1 cellular context compared by ENCODE assay signal in the genomic region with DNA sequence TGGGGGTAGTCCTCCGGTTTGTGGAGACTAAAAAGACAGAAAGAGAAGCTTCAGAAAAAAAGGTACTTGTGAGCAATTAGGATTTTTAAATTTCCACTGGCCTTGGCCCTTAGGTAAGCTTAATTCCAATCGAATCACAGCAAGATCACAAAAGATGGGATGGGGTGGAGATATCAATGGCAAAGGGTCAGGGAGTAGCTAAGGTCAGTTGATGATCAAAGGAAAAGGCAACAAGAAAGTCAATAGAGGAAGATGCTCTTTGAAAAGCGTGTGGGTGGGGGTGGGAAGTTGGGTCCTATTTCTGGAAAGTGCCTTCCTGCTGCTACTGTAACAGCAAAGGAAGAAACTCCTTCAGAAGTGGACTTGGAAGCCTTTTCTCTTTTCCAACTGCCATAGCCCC.
TF ChIP-seq lines count a peak whose summit lies in the region.

No MANE protein-coding gene starts in this region.

TF ChIP-seq in HepG2, 621 proteins besides CTCF, POLR2A, EP300 and RAD21 (continued from another document and continues in another):
- TF ChIP-seq SUZ12 (IDR thresholded peaks at IDR 0.05; ENCODE audit: low read depth, low read length) (no peak), MIXL1 (CRISPR knock-in tag; IDR thresholded peaks at IDR 0.05) (peak; percentile 78), SOX6 (IDR thresholded peaks at IDR 0.05) (no peak), SOX6 (CRISPR knock-in tag; IDR thresholded peaks at IDR 0.05) (peak; percentile 85), SIX4 (CRISPR knock-in tag; IDR thresholded peaks at IDR 0.05) (peak; percentile 67; the same call in 1 of the 2 replicates), FOXP1 (IDR thresholded peaks at IDR 0.05) (peak; percentile 60; the same call in 1 of the 2 replicates), FOXP1 (CRISPR knock-in tag; IDR thresholded peaks at IDR 0.05) (peak; percentile 77), FOXA3 (CRISPR knock-in tag; IDR thresholded peaks at IDR 0.05) (peak; percentile 91), HNF4G (IDR thresholded peaks at IDR 0.05; ENCODE audit: borderline replicate concordance, low read depth, low read length) (peak; percentile 39; the same call in 1 of the 2 replicates), HNF4G (CRISPR knock-in tag; IDR thresholded peaks at IDR 0.05; ENCODE audit: borderline replicate concordance, low read depth) (0 out of 2 replicates have a peak, but pooled peaks have one; percentile 15), ZNF703 (CRISPR knock-in tag; IDR thresholded peaks at IDR 0.05; ENCODE audit: borderline replicate concordance) (no peak), MYC (CRISPR knock-in tag; IDR thresholded peaks at IDR 0.05; ENCODE audit: borderline replicate concordance) (no peak), RARA (CRISPR knock-in tag; IDR thresholded peaks at IDR 0.05) (peak; percentile 90), KLF16 (CRISPR knock-in tag; IDR thresholded peaks at IDR 0.05) (0 out of 4 replicates have a peak, but pooled peaks of 1 of the 2 experiments have one; percentile 17), ONECUT2 (CRISPR knock-in tag; IDR thresholded peaks at IDR 0.05) (peak; percentile 69), ZGPAT (CRISPR knock-in tag; IDR thresholded peaks at IDR 0.05) (0 out of 2 replicates have a peak, but pooled peaks have one; percentile 45), ZNF44 (CRISPR knock-in tag; IDR thresholded peaks at IDR 0.05) (no peak), DPF2 (CRISPR knock-in tag; IDR thresholded peaks at IDR 0.05; ENCODE audit: borderline replicate concordance, low read depth) (peak; percentile 62; the same call in 1 of the 2 replicates), HHEX (CRISPR knock-in tag; IDR thresholded peaks at IDR 0.05) (peak; percentile 80), SCMH1 (CRISPR knock-in tag; IDR thresholded peaks at IDR 0.05; ENCODE audit: borderline replicate concordance) (no peak), PHF21A (CRISPR knock-in tag; IDR thresholded peaks at IDR 0.05) (peak; percentile 68), ZNF282 (IDR thresholded peaks at IDR 0.05; ENCODE audit: partially characterized antibody) (no peak), ZNF772 (CRISPR knock-in tag; IDR thresholded peaks at IDR 0.05) (0 out of 2 replicates have a peak, but pooled peaks have one; percentile 30), HDAC1 (CRISPR knock-in tag; IDR thresholded peaks at IDR 0.05) (peak; percentile 16; the same call in 1 of the 2 replicates), LCORL (IDR thresholded peaks at IDR 0.05) (peak; percentile 54; the same call in 1 of the 2 replicates), LCORL (CRISPR knock-in tag; IDR thresholded peaks at IDR 0.05) (0 out of 2 replicates have a peak, but pooled peaks have one; percentile 29), SP5 (CRISPR knock-in tag; IDR thresholded peaks at IDR 0.05; ENCODE audit: borderline replicate concordance, low read depth) (peak; percentile 96), HMG20A (CRISPR knock-in tag; IDR thresholded peaks at IDR 0.05; ENCODE audit: borderline replicate concordance) (peak; percentile 89), ZNF749 (CRISPR knock-in tag; IDR thresholded peaks at IDR 0.05; ENCODE audit: borderline replicate concordance) (no peak), HNF4A (CRISPR knock-in tag; IDR thresholded peaks at IDR 0.05) (peak; percentile 69), RCOR2 (CRISPR knock-in tag; IDR thresholded peaks at IDR 0.05) (peak; percentile 83; the same call in 1 of the 2 replicates), ZFP36 (IDR thresholded peaks at IDR 0.05; ENCODE audit: borderline replicate concordance, low read depth, low read length, partially characterized antibody) (no peak), NR2F1 (CRISPR knock-in tag; IDR thresholded peaks at IDR 0.05) (peak; percentile 96 to 98), HNF1B (CRISPR knock-in tag; IDR thresholded peaks at IDR 0.05) (0 out of 2 replicates have a peak, but pooled peaks have one; percentile 37), ELF3 (CRISPR knock-in tag; IDR thresholded peaks at IDR 0.05) (peak; percentile 84), PITX1 (CRISPR knock-in tag; IDR thresholded peaks at IDR 0.05) (0 out of 2 replicates have a peak, but pooled peaks have one; percentile 50), HMG20B (CRISPR knock-in tag; conservative IDR thresholded peaks at IDR 0.05) (peak; percentile 83), MAZ (IDR thresholded peaks at IDR 0.05; ENCODE audit: borderline replicate concordance, low read depth, low read length) (no peak), MAZ (CRISPR knock-in tag; IDR thresholded peaks at IDR 0.05; ENCODE audit: low read depth) (no peak), ZNF207 (IDR thresholded peaks at IDR 0.05; ENCODE audit: borderline replicate concordance) (no peak)
- TF ChIP-seq, protein P1, sequence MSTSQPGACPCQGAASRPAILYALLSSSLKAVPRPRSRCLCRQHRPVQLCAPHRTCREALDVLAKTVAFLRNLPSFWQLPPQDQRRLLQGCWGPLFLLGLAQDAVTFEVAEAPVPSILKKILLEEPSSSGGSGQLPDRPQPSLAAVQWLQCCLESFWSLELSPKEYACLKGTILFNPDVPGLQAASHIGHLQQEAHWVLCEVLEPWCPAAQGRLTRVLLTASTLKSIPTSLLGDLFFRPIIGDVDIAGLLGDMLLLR (CRISPR knock-in tag; IDR thresholded peaks at IDR 0.05) = no peak
- TF ChIP-seq, protein P2, sequence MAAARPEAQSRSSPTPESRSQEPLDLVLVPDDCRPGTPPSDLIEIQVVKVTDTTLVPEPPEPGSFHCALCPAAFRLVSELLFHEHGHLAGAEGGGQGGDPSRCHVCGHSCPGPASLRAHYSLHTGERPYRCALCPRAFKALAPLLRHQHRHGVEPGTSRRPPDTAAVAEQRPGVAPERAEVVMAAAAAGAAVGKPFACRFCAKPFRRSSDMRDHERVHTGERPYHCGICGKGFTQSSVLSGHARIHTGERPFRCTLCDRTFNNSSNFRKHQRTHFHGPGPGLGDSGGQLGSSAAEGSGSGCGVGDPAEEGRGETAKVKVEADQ (CRISPR knock-in tag; IDR thresholded peaks at IDR 0.05; ENCODE audit: borderline replicate concordance) = no peak
- TF ChIP-seq, protein P3, sequence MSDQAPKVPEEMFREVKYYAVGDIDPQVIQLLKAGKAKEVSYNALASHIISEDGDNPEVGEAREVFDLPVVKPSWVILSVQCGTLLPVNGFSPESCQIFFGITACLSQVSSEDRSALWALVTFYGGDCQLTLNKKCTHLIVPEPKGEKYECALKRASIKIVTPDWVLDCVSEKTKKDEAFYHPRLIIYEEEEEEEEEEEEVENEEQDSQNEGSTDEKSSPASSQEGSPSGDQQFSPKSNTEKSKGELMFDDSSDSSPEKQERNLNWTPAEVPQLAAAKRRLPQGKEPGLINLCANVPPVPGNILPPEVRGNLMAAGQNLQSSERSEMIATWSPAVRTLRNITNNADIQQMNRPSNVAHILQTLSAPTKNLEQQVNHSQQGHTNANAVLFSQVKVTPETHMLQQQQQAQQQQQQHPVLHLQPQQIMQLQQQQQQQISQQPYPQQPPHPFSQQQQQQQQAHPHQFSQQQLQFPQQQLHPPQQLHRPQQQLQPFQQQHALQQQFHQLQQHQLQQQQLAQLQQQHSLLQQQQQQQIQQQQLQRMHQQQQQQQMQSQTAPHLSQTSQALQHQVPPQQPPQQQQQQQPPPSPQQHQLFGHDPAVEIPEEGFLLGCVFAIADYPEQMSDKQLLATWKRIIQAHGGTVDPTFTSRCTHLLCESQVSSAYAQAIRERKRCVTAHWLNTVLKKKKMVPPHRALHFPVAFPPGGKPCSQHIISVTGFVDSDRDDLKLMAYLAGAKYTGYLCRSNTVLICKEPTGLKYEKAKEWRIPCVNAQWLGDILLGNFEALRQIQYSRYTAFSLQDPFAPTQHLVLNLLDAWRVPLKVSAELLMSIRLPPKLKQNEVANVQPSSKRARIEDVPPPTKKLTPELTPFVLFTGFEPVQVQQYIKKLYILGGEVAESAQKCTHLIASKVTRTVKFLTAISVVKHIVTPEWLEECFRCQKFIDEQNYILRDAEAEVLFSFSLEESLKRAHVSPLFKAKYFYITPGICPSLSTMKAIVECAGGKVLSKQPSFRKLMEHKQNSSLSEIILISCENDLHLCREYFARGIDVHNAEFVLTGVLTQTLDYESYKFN (CRISPR knock-in tag; conservative IDR thresholded peaks at IDR 0.05) = peak; percentile 89
- TF ChIP-seq, protein P4, sequence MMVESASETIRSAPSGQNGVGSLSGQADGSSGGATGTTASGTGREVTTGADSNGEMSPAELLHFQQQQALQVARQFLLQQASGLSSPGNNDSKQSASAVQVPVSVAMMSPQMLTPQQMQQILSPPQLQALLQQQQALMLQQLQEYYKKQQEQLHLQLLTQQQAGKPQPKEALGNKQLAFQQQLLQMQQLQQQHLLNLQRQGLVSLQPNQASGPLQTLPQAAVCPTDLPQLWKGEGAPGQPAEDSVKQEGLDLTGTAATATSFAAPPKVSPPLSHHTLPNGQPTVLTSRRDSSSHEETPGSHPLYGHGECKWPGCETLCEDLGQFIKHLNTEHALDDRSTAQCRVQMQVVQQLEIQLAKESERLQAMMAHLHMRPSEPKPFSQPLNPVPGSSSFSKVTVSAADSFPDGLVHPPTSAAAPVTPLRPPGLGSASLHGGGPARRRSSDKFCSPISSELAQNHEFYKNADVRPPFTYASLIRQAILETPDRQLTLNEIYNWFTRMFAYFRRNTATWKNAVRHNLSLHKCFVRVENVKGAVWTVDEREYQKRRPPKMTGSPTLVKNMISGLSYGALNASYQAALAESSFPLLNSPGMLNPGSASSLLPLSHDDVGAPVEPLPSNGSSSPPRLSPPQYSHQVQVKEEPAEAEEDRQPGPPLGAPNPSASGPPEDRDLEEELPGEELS (CRISPR knock-in tag; IDR thresholded peaks at IDR 0.05) = peak; percentile 90
- TF ChIP-seq, protein P5, sequence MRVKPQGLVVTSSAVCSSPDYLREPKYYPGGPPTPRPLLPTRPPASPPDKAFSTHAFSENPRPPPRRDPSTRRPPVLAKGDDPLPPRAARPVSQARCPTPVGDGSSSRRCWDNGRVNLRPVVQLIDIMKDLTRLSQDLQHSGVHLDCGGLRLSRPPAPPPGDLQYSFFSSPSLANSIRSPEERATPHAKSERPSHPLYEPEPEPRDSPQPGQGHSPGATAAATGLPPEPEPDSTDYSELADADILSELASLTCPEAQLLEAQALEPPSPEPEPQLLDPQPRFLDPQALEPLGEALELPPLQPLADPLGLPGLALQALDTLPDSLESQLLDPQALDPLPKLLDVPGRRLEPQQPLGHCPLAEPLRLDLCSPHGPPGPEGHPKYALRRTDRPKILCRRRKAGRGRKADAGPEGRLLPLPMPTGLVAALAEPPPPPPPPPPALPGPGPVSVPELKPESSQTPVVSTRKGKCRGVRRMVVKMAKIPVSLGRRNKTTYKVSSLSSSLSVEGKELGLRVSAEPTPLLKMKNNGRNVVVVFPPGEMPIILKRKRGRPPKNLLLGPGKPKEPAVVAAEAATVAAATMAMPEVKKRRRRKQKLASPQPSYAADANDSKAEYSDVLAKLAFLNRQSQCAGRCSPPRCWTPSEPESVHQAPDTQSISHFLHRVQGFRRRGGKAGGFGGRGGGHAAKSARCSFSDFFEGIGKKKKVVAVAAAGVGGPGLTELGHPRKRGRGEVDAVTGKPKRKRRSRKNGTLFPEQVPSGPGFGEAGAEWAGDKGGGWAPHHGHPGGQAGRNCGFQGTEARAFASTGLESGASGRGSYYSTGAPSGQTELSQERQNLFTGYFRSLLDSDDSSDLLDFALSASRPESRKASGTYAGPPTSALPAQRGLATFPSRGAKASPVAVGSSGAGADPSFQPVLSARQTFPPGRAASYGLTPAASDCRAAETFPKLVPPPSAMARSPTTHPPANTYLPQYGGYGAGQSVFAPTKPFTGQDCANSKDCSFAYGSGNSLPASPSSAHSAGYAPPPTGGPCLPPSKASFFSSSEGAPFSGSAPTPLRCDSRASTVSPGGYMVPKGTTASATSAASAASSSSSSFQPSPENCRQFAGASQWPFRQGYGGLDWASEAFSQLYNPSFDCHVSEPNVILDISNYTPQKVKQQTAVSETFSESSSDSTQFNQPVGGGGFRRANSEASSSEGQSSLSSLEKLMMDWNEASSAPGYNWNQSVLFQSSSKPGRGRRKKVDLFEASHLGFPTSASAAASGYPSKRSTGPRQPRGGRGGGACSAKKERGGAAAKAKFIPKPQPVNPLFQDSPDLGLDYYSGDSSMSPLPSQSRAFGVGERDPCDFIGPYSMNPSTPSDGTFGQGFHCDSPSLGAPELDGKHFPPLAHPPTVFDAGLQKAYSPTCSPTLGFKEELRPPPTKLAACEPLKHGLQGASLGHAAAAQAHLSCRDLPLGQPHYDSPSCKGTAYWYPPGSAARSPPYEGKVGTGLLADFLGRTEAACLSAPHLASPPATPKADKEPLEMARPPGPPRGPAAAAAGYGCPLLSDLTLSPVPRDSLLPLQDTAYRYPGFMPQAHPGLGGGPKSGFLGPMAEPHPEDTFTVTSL (CRISPR knock-in tag; IDR thresholded peaks at IDR 0.05; ENCODE audit: borderline replicate concordance) = peak; percentile 50; the same call in 1 of the 2 replicates
